ENCODE assay signal across 1 cellular context in genomic region chr7:13715534-13715933, GRCh38.
TF ChIP-seq lines count a peak whose summit lies in the region.

No MANE protein-coding gene starts in this region.

TF ChIP-seq in GM23338, 12 proteins besides CTCF, POLR2A, EP300 and RAD21 (continued from another document):
- TF ChIP-seq ZNF462 (CRISPR knock-in tag; IDR thresholded peaks at IDR 0.05) (no peak), NANOG (IDR thresholded peaks at IDR 0.05; ENCODE audit: borderline replicate concordance) (no peak)
